In genomic region chr1:183306317-183307042, GRCh38 we compare ENCODE assay signal across 8 cellular contexts.
DNase-seq lines count a peak whose midpoint lies in the region; ATAC-seq and TF ChIP-seq lines count a peak whose summit lies in the region.

No MANE protein-coding gene starts in this region.

- no peak overlapping the region for H3K9ac ChIP-seq in BLaER1

- H3K27me3 ChIP-seq in BLaER1, result no peaks in the 10 kb centered on the region
- H3K27me3 ChIP-seq in hepatocyte, result no peaks in the 10 kb centered on the region
- H3K27me3 ChIP-seq in ovary, result no peaks in the 10 kb centered on the region

- H3K27ac Mint-ChIP-seq in activated T-helper 1 cell treated with anti-CD3 and anti-CD28 coated beads, Interleukin-12 subunit alpha, Interleukin-12 subunit beta, Interleukin-2, Interleukin-4 antibody, amounts not matched to agents 30 ng/mL and 10 ng/mL and 1 ng/mL, durations not matched to agents 14 hours and 24 hours and 36 hours, result no peak overlapping the region

- no peaks in the 10 kb centered on the region for H3K79me2 ChIP-seq in hepatocyte

- no peaks in the 10 kb centered on the region for H3K9me3 Mint-ChIP-seq in activated T-helper 1 cell treated with anti-CD3 and anti-CD28 coated beads, Interleukin-12 subunit alpha, Interleukin-12 subunit beta, Interleukin-2, Interleukin-4 antibody, amounts not matched to agents 30 ng/mL and 10 ng/mL and 1 ng/mL, durations not matched to agents 14 hours and 24 hours and 36 hours

- H3K9me3 ChIP-seq in BLaER1 (no peaks in the 10 kb centered on the region), hepatocyte (ENCODE audit: low read depth) (no peaks in the 10 kb centered on the region), ovary (no peaks in the 10 kb centered on the region)

- TF ChIP-seq CTCF in hepatocyte (IDR thresholded peaks at IDR 0.05; ENCODE audit: poor library complexity), result peak; percentile 2
- TF ChIP-seq CTCF in ovary (IDR thresholded peaks at IDR 0.05), result no peak

- 74% methylated on average over 5 of the region's 5 CpGs for WGBS in hepatocyte (ENCODE audit: low lambda C conversion rate, missing lambda C conversion rate)
- 15 to 33% (median 28%) methylated on average over 5 of the region's 5 CpGs for WGBS in ovary, 3 donors

- H3K4me3 ChIP-seq in BLaER1 (no peak overlapping the region), hepatocyte (no peak overlapping the region), ovary (no peak overlapping the region)

- no peak overlapping the region for H3K4me3 Mint-ChIP-seq in activated T-helper 1 cell treated with anti-CD3 and anti-CD28 coated beads, Interleukin-12 subunit alpha, Interleukin-12 subunit beta, Interleukin-2, Interleukin-4 antibody, amounts not matched to agents 30 ng/mL and 10 ng/mL and 1 ng/mL, durations not matched to agents 14 hours and 24 hours and 36 hours

- DNase-seq in RKO (ENCODE audit: low spot score) (peak; percentile 45), hepatocyte (ENCODE audit: low spot score) (no peak), ovary (no peak), GM03348 (ENCODE audit: low spot score) (no peak)
- no peak for DNase-seq in activated T-helper 1 cell treated with anti-CD3 and anti-CD28 coated beads, Interleukin-12 subunit alpha, Interleukin-12 subunit beta, Interleukin-2, Interleukin-4 antibody, amounts not matched to agents 30 ng/mL and 10 ng/mL and 1 ng/mL, durations not matched to agents 14 hours and 24 hours and 36 hours (ENCODE audit: low spot score)

- H3K27me3 Mint-ChIP-seq in activated T-helper 1 cell treated with anti-CD3 and anti-CD28 coated beads, Interleukin-12 subunit alpha, Interleukin-12 subunit beta, Interleukin-2, Interleukin-4 antibody, amounts not matched to agents 30 ng/mL and 10 ng/mL and 1 ng/mL, durations not matched to agents 14 hours and 24 hours and 36 hours (ENCODE audit: insufficient read depth), result peaks cover 7% of the 10 kb centered on the region

- no peaks in the 10 kb centered on the region for H4K20me1 ChIP-seq in BLaER1
- H4K20me1 ChIP-seq in hepatocyte (ENCODE audit: insufficient read depth, poor library complexity, severe bottlenecking), result no peaks in the 10 kb centered on the region

- no peaks in the 10 kb centered on the region for H3K9me2 ChIP-seq in hepatocyte (replicated peaks; ENCODE audit: insufficient read depth)

- H3K4me2 ChIP-seq in BLaER1, result peak overlapping the region; percentile 43
- H3K4me2 ChIP-seq in hepatocyte, result no peak overlapping the region

- H3K4me1 Mint-ChIP-seq in activated T-helper 1 cell treated with anti-CD3 and anti-CD28 coated beads, Interleukin-12 subunit alpha, Interleukin-12 subunit beta, Interleukin-2, Interleukin-4 antibody, amounts not matched to agents 30 ng/mL and 10 ng/mL and 1 ng/mL, durations not matched to agents 14 hours and 24 hours and 36 hours (ENCODE audit: low read depth), result peaks cover 13% of the 10 kb centered on the region

- no peak overlapping the region for H3K27ac ChIP-seq in BLaER1
- H3K27ac ChIP-seq in hepatocyte, result no peak overlapping the region
- H3K27ac ChIP-seq in ovary, result no peak overlapping the region

- intact Hi-C loops in ovary (cut with DNase I), result no loop called here
- intact Hi-C loops in activated T-helper 1 cell treated with anti-CD3 and anti-CD28 coated beads, Interleukin-12 subunit alpha, Interleukin-12 subunit beta, Interleukin-2, Interleukin-4 antibody, amounts not matched to agents 30 ng/mL and 10 ng/mL and 1 ng/mL, durations not matched to agents 14 hours and 24 hours and 36 hours (cut with micrococcal nuclease), result no loop called here

- ATAC-seq in GM21786 (IDR thresholded peaks at IDR 0.05; ENCODE audit: unreplicated experiment), result peak; percentile 45
- no peak for ATAC-seq in GM18520 (IDR thresholded peaks at IDR 0.05; ENCODE audit: unreplicated experiment)

- no peak overlapping the region for H2AFZ ChIP-seq in hepatocyte

- no peaks in the 10 kb centered on the region for H3K36me3 ChIP-seq in BLaER1
- no peaks in the 10 kb centered on the region for H3K36me3 ChIP-seq in hepatocyte (replicated peaks; ENCODE audit: insufficient read depth, low read depth)
- H3K36me3 ChIP-seq in ovary, result no peaks in the 10 kb centered on the region

- peaks cover 33% of the 10 kb centered on the region for H3K4me1 ChIP-seq in BLaER1
- peaks cover 3% of the 10 kb centered on the region for H3K4me1 ChIP-seq in hepatocyte (ENCODE audit: insufficient read depth)
- H3K4me1 ChIP-seq in ovary (ENCODE audit: insufficient read depth), result peaks cover 11% of the 10 kb centered on the region

- TF ChIP-seq POLR2A in ovary (IDR thresholded peaks at IDR 0.05), result no peak

- TF ChIP-seq EP300 in ovary (IDR thresholded peaks at IDR 0.05), result no peak

- no peaks in the 10 kb centered on the region for H3K36me3 Mint-ChIP-seq in activated T-helper 1 cell treated with anti-CD3 and anti-CD28 coated beads, Interleukin-12 subunit alpha, Interleukin-12 subunit beta, Interleukin-2, Interleukin-4 antibody, amounts not matched to agents 30 ng/mL and 10 ng/mL and 1 ng/mL, durations not matched to agents 14 hours and 24 hours and 36 hours (ENCODE audit: low read depth)
